In genomic region chr10:125991009-125991788, GRCh38 we compare ENCODE assay signal across 18 cellular contexts.
DNase-seq lines count a peak whose midpoint lies in the region; ATAC-seq and TF ChIP-seq lines count a peak whose summit lies in the region.
"Had no signal": no experiment of that assay in that cellular context is flagged by ENCODE, and none has a peak within 500 bp of the region (broad histone marks: within the 10 kb centered on the region; RNA-seq: fewer than 3 reads in every experiment).

No MANE protein-coding gene starts in this region.

- no peaks in the 10 kb centered on the region for H3K9me3 ChIP-seq in upper lobe of left lung

- H3K27me3 ChIP-seq in upper lobe of left lung: no peaks in the 10 kb centered on the region
- H3K27me3 ChIP-seq: BLaER1 had no signal

- H3K4me3 Mint-ChIP-seq in progenitor cell of endocrine pancreas (ENCODE audit: low read depth): no peak overlapping the region
- H3K4me3 Mint-ChIP-seq: CD8-positive, alpha-beta memory T cell; HFFc6 had no signal

- intact Hi-C loops in left ventricle myocardium superior (cut with micrococcal nuclease): no loop called here

- peaks cover 4% of the 10 kb centered on the region for H3K4me1 Mint-ChIP-seq in progenitor cell of endocrine pancreas (ENCODE audit: low read depth)
- H3K4me1 Mint-ChIP-seq: CD8-positive, alpha-beta memory T cell had no signal

- DNase-seq in DMS53 (lab: John Stamatoyannopoulos, UW) (peak; percentile 8), DMS53 treated with DMSO at 0.1 percent for 48 hours (lab: John Stamatoyannopoulos, UW; ENCODE audit: unreplicated experiment) (no peak), NCI-H526 treated with DMSO at 0.1 percent for 48 hours (lab: John Stamatoyannopoulos, UW) (peak; percentile 20), epithelial cell of esophagus (ENCODE audit: low read depth) (peak; percentile 46), progenitor cell of endocrine pancreas (ENCODE audit: low spot score, unreplicated experiment) (no peak), left ventricle myocardium superior (no peak), inferior parietal cortex (ENCODE audit: extremely low spot score) (no peak), upper lobe of left lung (no peak)
- DNase-seq: CD8-positive, alpha-beta memory T cell; GOT3; HFFc6; KG1; NCI-H1105; NCI-H2029; SHP77 had no signal

- TF ChIP-seq CTCF in epithelial cell of esophagus (IDR thresholded peaks at IDR 0.05; ENCODE audit: insufficient read depth, low read depth, low read length, missing control alignments) (no peak), progenitor cell of endocrine pancreas (IDR thresholded peaks at IDR 0.05; ENCODE audit: unreplicated experiment) (no peak), upper lobe of left lung (IDR thresholded peaks at IDR 0.05) (no peak)

- TF ChIP-seq EP300 in upper lobe of left lung (IDR thresholded peaks at IDR 0.05): no peak

- no peak overlapping the region for H3K27ac ChIP-seq in upper lobe of left lung
- H3K27ac ChIP-seq: 22Rv1, BLaER1 had no signal

- H3K36me3 Mint-ChIP-seq in progenitor cell of endocrine pancreas (ENCODE audit: insufficient read depth): peaks cover 3% of the 10 kb centered on the region
- H3K36me3 Mint-ChIP-seq: CD8-positive, alpha-beta memory T cell had no signal

- no peak for ATAC-seq in left ventricle myocardium superior
- no peak for ATAC-seq in upper lobe of left lung (ENCODE audit: low FRiP score in 2 of 2)
- ATAC-seq: Panc1 had no signal

- no peaks in the 10 kb centered on the region for H3K4me1 ChIP-seq in upper lobe of left lung
- H3K4me1 ChIP-seq: BLaER1 had no signal

- no peaks in the 10 kb centered on the region for H3K36me3 ChIP-seq in upper lobe of left lung
- H3K36me3 ChIP-seq: BLaER1 had no signal

- WGBS in upper lobe of left lung, 2 donors: 94 to 97% methylated on average over 3 of the region's 3 CpGs

- H3K4me3 ChIP-seq in epithelial cell of esophagus (ENCODE audit: low read length) (no peak overlapping the region), upper lobe of left lung (no peak overlapping the region)
- H3K4me3 ChIP-seq: BLaER1 had no signal

- H3K9me3 Mint-ChIP-seq in progenitor cell of endocrine pancreas (ENCODE audit: low read depth): peaks cover 3% of the 10 kb centered on the region
- H3K9me3 Mint-ChIP-seq: HFFc6 had no signal

- H3K27ac Mint-ChIP-seq in progenitor cell of endocrine pancreas: peak overlapping the region; percentile 45
- H3K27ac Mint-ChIP-seq: CD8-positive, alpha-beta memory T cell; HFFc6 had no signal

- H3K27me3 Mint-ChIP-seq in progenitor cell of endocrine pancreas: peaks cover 20% of the 10 kb centered on the region

- no peak for TF ChIP-seq POLR2A in upper lobe of left lung (IDR thresholded peaks at IDR 0.05)

Comparison
In these comparisons a context has a peak if more than half of its experiments do, and no peak if none do; other contexts are left out.
1. DNase-seq: peak in DMS53 (single experiment), NCI-H526 treated with DMSO at 0.1 percent for 48 hours (single experiment) and epithelial cell of esophagus (single experiment); none in DMS53 treated with DMSO at 0.1 percent for 48 hours (single experiment), progenitor cell of endocrine pancreas (single experiment), left ventricle myocardium superior (single experiment), inferior parietal cortex (single experiment) and upper lobe of left lung (0 of 2).